In the genomic region with DNA sequence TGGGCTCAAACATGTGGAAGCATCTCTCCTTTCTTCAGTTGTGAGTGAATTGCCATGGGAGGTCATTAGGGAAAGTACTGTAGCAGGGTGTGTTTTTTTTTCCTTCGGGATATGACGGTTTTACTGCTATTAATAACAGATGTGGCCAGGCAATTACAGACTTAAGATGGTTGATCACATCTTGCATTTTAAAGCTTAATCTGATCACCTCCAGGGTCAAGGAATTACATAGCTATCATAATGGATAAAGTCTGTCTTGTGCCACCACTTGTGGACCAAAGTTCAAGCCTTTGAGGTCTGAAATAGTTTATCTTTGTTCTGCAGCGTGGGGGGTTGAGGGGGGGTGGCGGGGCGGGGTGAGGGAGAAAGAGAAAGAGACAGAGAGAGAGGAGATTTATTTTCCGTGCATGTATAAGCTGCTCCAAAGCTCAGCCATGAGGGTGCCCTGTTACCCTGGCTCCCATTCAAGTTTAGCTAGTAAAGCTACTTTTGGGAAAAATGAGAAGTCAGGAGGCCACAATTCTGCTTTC, we compare ENCODE assay signal across 1 cellular context.
TF ChIP-seq lines count a peak whose summit lies in the region.

No MANE protein-coding gene starts in this region.

TF ChIP-seq in K562, 482 proteins besides CTCF, POLR2A, EP300 and RAD21 (continued from another document):
- no peak for TF ChIP-seq PHB2 (IDR thresholded peaks at IDR 0.05; ENCODE audit: low read depth)
- TF ChIP-seq ADNP (tag; IDR thresholded peaks at IDR 0.05) = no peak
- no peak for TF ChIP-seq GATAD2A (IDR thresholded peaks at IDR 0.05)
- TF ChIP-seq YY1 (IDR thresholded peaks at IDR 0.05; ENCODE audit: borderline replicate concordance in 1 of 3, control insufficient read depth in 1 of 3, extremely low read depth in 1 of 3, insufficient read depth in 3 of 3, insufficient read length in 1 of 3, insufficient replicate concordance in 2 of 3, low read depth in 1 of 3, low read length in 2 of 3) = no peak
- TF ChIP-seq, protein P1, sequence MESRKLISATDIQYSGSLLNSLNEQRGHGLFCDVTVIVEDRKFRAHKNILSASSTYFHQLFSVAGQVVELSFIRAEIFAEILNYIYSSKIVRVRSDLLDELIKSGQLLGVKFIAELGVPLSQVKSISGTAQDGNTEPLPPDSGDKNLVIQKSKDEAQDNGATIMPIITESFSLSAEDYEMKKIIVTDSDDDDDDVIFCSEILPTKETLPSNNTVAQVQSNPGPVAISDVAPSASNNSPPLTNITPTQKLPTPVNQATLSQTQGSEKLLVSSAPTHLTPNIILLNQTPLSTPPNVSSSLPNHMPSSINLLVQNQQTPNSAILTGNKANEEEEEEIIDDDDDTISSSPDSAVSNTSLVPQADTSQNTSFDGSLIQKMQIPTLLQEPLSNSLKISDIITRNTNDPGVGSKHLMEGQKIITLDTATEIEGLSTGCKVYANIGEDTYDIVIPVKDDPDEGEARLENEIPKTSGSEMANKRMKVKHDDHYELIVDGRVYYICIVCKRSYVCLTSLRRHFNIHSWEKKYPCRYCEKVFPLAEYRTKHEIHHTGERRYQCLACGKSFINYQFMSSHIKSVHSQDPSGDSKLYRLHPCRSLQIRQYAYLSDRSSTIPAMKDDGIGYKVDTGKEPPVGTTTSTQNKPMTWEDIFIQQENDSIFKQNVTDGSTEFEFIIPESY (CRISPR knock-in tag; IDR thresholded peaks at IDR 0.05) = no peak
- TF ChIP-seq, protein P2, sequence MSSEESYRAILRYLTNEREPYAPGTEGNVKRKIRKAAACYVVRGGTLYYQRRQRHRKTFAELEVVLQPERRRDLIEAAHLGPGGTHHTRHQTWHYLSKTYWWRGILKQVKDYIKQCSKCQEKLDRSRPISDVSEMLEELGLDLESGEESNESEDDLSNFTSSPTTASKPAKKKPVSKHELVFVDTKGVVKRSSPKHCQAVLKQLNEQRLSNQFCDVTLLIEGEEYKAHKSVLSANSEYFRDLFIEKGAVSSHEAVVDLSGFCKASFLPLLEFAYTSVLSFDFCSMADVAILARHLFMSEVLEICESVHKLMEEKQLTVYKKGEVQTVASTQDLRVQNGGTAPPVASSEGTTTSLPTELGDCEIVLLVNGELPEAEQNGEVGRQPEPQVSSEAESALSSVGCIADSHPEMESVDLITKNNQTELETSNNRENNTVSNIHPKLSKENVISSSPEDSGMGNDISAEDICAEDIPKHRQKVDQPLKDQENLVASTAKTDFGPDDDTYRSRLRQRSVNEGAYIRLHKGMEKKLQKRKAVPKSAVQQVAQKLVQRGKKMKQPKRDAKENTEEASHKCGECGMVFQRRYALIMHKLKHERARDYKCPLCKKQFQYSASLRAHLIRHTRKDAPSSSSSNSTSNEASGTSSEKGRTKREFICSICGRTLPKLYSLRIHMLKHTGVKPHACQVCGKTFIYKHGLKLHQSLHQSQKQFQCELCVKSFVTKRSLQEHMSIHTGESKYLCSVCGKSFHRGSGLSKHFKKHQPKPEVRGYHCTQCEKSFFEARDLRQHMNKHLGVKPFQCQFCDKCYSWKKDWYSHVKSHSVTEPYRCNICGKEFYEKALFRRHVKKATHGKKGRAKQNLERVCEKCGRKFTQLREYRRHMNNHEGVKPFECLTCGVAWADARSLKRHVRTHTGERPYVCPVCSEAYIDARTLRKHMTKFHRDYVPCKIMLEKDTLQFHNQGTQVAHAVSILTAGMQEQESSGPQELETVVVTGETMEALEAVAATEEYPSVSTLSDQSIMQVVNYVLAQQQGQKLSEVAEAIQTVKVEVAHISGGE (CRISPR knock-in tag; IDR thresholded peaks at IDR 0.05) = no peak
- no peak for TF ChIP-seq CXXC5 (CRISPR knock-in tag; IDR thresholded peaks at IDR 0.05)
- TF ChIP-seq, protein P3, sequence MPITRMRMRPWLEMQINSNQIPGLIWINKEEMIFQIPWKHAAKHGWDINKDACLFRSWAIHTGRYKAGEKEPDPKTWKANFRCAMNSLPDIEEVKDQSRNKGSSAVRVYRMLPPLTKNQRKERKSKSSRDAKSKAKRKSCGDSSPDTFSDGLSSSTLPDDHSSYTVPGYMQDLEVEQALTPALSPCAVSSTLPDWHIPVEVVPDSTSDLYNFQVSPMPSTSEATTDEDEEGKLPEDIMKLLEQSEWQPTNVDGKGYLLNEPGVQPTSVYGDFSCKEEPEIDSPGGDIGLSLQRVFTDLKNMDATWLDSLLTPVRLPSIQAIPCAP (CRISPR knock-in tag; IDR thresholded peaks at IDR 0.05; ENCODE audit: borderline replicate concordance) = no peak
- TF ChIP-seq, protein P4, sequence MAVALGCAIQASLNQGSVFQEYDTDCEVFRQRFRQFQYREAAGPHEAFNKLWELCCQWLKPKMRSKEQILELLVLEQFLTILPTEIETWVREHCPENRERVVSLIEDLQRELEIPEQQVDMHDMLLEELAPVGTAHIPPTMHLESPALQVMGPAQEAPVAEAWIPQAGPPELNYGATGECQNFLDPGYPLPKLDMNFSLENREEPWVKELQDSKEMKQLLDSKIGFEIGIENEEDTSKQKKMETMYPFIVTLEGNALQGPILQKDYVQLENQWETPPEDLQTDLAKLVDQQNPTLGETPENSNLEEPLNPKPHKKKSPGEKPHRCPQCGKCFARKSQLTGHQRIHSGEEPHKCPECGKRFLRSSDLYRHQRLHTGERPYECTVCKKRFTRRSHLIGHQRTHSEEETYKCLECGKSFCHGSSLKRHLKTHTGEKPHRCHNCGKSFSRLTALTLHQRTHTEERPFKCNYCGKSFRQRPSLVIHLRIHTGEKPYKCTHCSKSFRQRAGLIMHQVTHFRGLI (CRISPR knock-in tag; IDR thresholded peaks at IDR 0.05) = no peak
- no peak for TF ChIP-seq ZNF316 (IDR thresholded peaks at IDR 0.05)
- no peak for TF ChIP-seq GTF2F1 (IDR thresholded peaks at IDR 0.05; ENCODE audit: low read depth, low read length)
- TF ChIP-seq, protein P5, sequence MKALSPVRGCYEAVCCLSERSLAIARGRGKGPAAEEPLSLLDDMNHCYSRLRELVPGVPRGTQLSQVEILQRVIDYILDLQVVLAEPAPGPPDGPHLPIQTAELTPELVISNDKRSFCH (CRISPR knock-in tag; IDR thresholded peaks at IDR 0.05) = no peak
- TF ChIP-seq, protein P5 (tag; IDR thresholded peaks at IDR 0.05) = no peak
- no peak for TF ChIP-seq HDAC6 (IDR thresholded peaks at IDR 0.05; ENCODE audit: low read depth, low read length)
- TF ChIP-seq, protein P6, sequence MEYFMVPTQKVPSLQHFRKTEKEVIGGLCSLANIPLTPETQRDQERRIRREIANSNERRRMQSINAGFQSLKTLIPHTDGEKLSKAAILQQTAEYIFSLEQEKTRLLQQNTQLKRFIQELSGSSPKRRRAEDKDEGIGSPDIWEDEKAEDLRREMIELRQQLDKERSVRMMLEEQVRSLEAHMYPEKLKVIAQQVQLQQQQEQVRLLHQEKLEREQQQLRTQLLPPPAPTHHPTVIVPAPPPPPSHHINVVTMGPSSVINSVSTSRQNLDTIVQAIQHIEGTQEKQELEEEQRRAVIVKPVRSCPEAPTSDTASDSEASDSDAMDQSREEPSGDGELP (CRISPR knock-in tag; IDR thresholded peaks at IDR 0.05; ENCODE audit: borderline replicate concordance) = no peak
- TF ChIP-seq, protein P7, sequence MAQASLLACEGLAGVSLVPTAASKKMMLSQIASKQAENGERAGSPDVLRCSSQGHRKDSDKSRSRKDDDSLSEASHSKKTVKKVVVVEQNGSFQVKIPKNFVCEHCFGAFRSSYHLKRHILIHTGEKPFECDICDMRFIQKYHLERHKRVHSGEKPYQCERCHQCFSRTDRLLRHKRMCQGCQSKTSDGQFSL (CRISPR knock-in tag; IDR thresholded peaks at IDR 0.05) = no peak
- TF ChIP-seq, protein P7 (tag; IDR thresholded peaks at IDR 0.05) = peak in 1 of 2 experiments; percentile 53; a peak in 2 of 4 replicates
- no peak for TF ChIP-seq CCAR2 (IDR thresholded peaks at IDR 0.05; ENCODE audit: low read depth, low read length)
- no peak for TF ChIP-seq NR1H2 (CRISPR knock-in tag; IDR thresholded peaks at IDR 0.05)
- no peak for TF ChIP-seq PHF20 (IDR thresholded peaks at IDR 0.05; ENCODE audit: partially characterized antibody)
- TF ChIP-seq XRCC3 (IDR thresholded peaks at IDR 0.05) = no peak
- no peak for TF ChIP-seq ETV1 (tag; conservative IDR thresholded peaks at IDR 0.05; ENCODE audit: low read depth)
- TF ChIP-seq HDAC1 (IDR thresholded peaks at IDR 0.05) = 0 out of 4 replicates have a peak, but pooled peaks of 1 of the 2 experiments have one; percentile 19
